In genomic region chr9:98563997-98564396, GRCh38 we compare ENCODE assay signal across 18 cellular contexts.
DNase-seq lines count a peak whose midpoint lies in the region; ATAC-seq and TF ChIP-seq lines count a peak whose summit lies in the region.
"Had no signal": no experiment of that assay in that cellular context is flagged by ENCODE, and none has a peak within 500 bp of the region (broad histone marks: within the 10 kb centered on the region; RNA-seq: fewer than 3 reads in every experiment).

No MANE protein-coding gene starts in this region.

- no peak overlapping the region for H2BK20ac ChIP-seq in IMR-90 (ENCODE audit: low read depth, low read length)

- WGBS in IMR-90 (ENCODE audit: extremely low coverage in 2 of 2, insufficient read length in 1 of 2), 2 experiments: 80% methylated on average over 1 of the region's 5 CpGs; no CpG with 5 or more reads in 1 of the 2 experiments
- WGBS in mesenchymal stem cell: 84% methylated on average over 5 of the region's 5 CpGs

- no peaks in the 10 kb centered on the region for H3K9me3 Mint-ChIP-seq in osteocyte (ENCODE audit: unreplicated experiment)
- H3K9me3 Mint-ChIP-seq: CD4-positive, alpha-beta memory T cell; GM23338; H9 had no signal

- H2AFZ ChIP-seq in IMR-90 (replicated peaks; ENCODE audit: low read length, poor library complexity) (peak overlapping the region; percentile 54), mesenchymal stem cell (ENCODE audit: low read depth, low read length) (no peak overlapping the region), osteoblast (ENCODE audit: low read length) (no peak overlapping the region)

- no peak overlapping the region for H3K4me3 Mint-ChIP-seq in osteocyte (ENCODE audit: unreplicated experiment)
- H3K4me3 Mint-ChIP-seq: CD4-positive, alpha-beta memory T cell; GM23338; H9 had no signal

- dilution Hi-C loops in IMR-90 (cut with HindIII; ENCODE audit: low sequenced_read_pairs, unreplicated experiment): no loop called here

- H2BK120ac ChIP-seq in IMR-90 (ENCODE audit: low read depth, low read length) (no peak overlapping the region), mesenchymal stem cell (ENCODE audit: low read depth, low read length) (no peak overlapping the region)

- no peak overlapping the region for H4K8ac ChIP-seq in IMR-90 (ENCODE audit: low read depth in 2 of 2, low read length in 2 of 2)
- H4K8ac ChIP-seq in mesenchymal stem cell (ENCODE audit: low read length): no peak overlapping the region

- no peaks in the 10 kb centered on the region for H3K4me1 Mint-ChIP-seq in osteocyte (ENCODE audit: unreplicated experiment)
- H3K4me1 Mint-ChIP-seq: CD4-positive, alpha-beta memory T cell; GM23338 had no signal

- CTCF ChIA-PET in IMR-90 (lab: Yijun Ruan, JAX): no interaction called here

- no peaks in the 10 kb centered on the region for H3K36me3 ChIP-seq in IMR-90 (ENCODE audit: control insufficient read depth, insufficient read depth, low read length)
- no peaks in the 10 kb centered on the region for H3K36me3 ChIP-seq in colonic mucosa
- H3K36me3 ChIP-seq in mesenchymal stem cell (ENCODE audit: control insufficient read depth in 1 of 2, insufficient read depth in 2 of 2, low read depth in 1 of 2, low read length in 2 of 2): no peaks in the 10 kb centered on the region
- no peaks in the 10 kb centered on the region for H3K36me3 ChIP-seq in osteoblast (ENCODE audit: insufficient read depth, low read length)

- no peak overlapping the region for H2BK12ac ChIP-seq in mesenchymal stem cell (ENCODE audit: low read length in 2 of 2)

- H3K79me1 ChIP-seq in IMR-90 (ENCODE audit: low read depth in 1 of 2, low read length in 2 of 2) (peaks cover 6 to 20% of the 10 kb centered on the region in 2 experiments; a peak in 1 of 4 replicates), mesenchymal stem cell (replicated peaks; ENCODE audit: low read length, poor library complexity, severe bottlenecking) (no peaks in the 10 kb centered on the region)

- H3K27ac Mint-ChIP-seq in osteocyte (ENCODE audit: unreplicated experiment): no peak overlapping the region
- H3K27ac Mint-ChIP-seq: GM23338, H9 had no signal

- intact Hi-C loops in IMR-90 (cut with micrococcal nuclease): no loop called here
- intact Hi-C loops in colonic mucosa (cut with DNase I): no loop called here

- H4K91ac ChIP-seq in IMR-90 (ENCODE audit: insufficient read depth, low read depth, low read length) (no peak overlapping the region), mesenchymal stem cell (ENCODE audit: low read length) (peak overlapping the region; percentile 10)

- peaks cover 9% of the 10 kb centered on the region for H3K27me3 Mint-ChIP-seq in osteocyte (ENCODE audit: unreplicated experiment)

- no peak for TF ChIP-seq POLR2A in IMR-90 (IDR thresholded peaks at IDR 0.05; ENCODE audit: low read depth, low read length)

- POLR2A ChIA-PET in IMR-90 (lab: Charles Lee; ENCODE audit: unreplicated experiment): no interaction called here

- no peaks in the 10 kb centered on the region for H3K4me1 ChIP-seq in IMR-90 (ENCODE audit: control insufficient read depth, insufficient read depth, low read length)
- no peaks in the 10 kb centered on the region for H3K4me1 ChIP-seq in colonic mucosa
- no peaks in the 10 kb centered on the region for H3K4me1 ChIP-seq in mesenchymal stem cell (ENCODE audit: control insufficient read depth, insufficient read depth, low read depth, low read length)
- H3K4me1 ChIP-seq in osteoblast (ENCODE audit: insufficient read depth, low read length): no peaks in the 10 kb centered on the region

- H3K14ac ChIP-seq in IMR-90 (replicated peaks; ENCODE audit: low read depth, low read length) (0 out of 2 replicates have a peak overlapping the region, but pooled peaks have one; percentile 45), mesenchymal stem cell (ENCODE audit: low read length in 2 of 2) (no peak overlapping the region)

- peaks cover 3% of the 10 kb centered on the region; the same call in 1 of the 2 replicates for H3K9me1 ChIP-seq in IMR-90 (ENCODE audit: insufficient read depth, low read length)

- no peak for DNase-seq in IMR-90
- peak; percentile 11 for DNase-seq in colonic mucosa
- no peak for DNase-seq in mesenchymal stem cell
- DNase-seq in osteocyte (ENCODE audit: extremely low spot score, unreplicated experiment): peak; percentile 73
- DNase-seq in substantia nigra (lab: John Stamatoyannopoulos, UW): no peak
- DNase-seq in osteoblast (ENCODE audit: insufficient read length, low spot score, missing footprints): no peak
- no peak for DNase-seq in activated gamma-delta T cell (lab: John Stamatoyannopoulos, UW)
- DNase-seq: C1 segment of cervical spinal cord; Calu3; CD4-positive, alpha-beta memory T cell; COR-L47; DMS53; DMS79 treated with DMSO at 0.1 percent for 48 hours; GF-D8; H9 had no signal

- in situ Hi-C loops in IMR-90 (cut with MboI; ENCODE audit: low sequenced_read_pairs): no loop called here

- H3K18ac ChIP-seq in IMR-90 (ENCODE audit: low read depth, low read length) (no peak overlapping the region), mesenchymal stem cell (ENCODE audit: low read depth in 1 of 2, low read length in 2 of 2) (no peak overlapping the region)

- H2BK5ac ChIP-seq in IMR-90 (ENCODE audit: low read depth, low read length, poor library complexity, severe bottlenecking) (no peak overlapping the region), mesenchymal stem cell (ENCODE audit: low read depth, low read length, poor library complexity, severe bottlenecking) (no peak overlapping the region)

- TF ChIP-seq CTCF in IMR-90 (conservative IDR thresholded peaks at IDR 0.05; ENCODE audit: low read depth, low read length) (no peak), colonic mucosa (IDR thresholded peaks at IDR 0.05) (no peak), osteocyte (IDR thresholded peaks at IDR 0.05) (no peak), osteoblast (IDR thresholded peaks at IDR 0.05; ENCODE audit: extremely low read depth, low read depth, low read length) (no peak)

- no TSS peak for BruUV-seq in IMR-90 (replicated peaks; lab: Mats Ljungman, UMichigan)

- H3K23ac ChIP-seq in IMR-90 (ENCODE audit: low read depth, low read length) (no peak overlapping the region), mesenchymal stem cell (ENCODE audit: low read length in 2 of 2) (no peak overlapping the region)

- no peak overlapping the region for H3K4ac ChIP-seq in IMR-90 (ENCODE audit: low read depth, low read length)
- no peak overlapping the region for H3K4ac ChIP-seq in mesenchymal stem cell (ENCODE audit: low read depth in 1 of 2, low read length in 2 of 2)

- H3K9me3 ChIP-seq in IMR-90 (ENCODE audit: control insufficient read depth, insufficient read depth, low read length): no peaks in the 10 kb centered on the region
- no peaks in the 10 kb centered on the region for H3K9me3 ChIP-seq in colonic mucosa
- no peaks in the 10 kb centered on the region for H3K9me3 ChIP-seq in mesenchymal stem cell (ENCODE audit: control insufficient read depth, low read length)
- H3K9me3 ChIP-seq in osteoblast (ENCODE audit: low read depth, low read length): no peaks in the 10 kb centered on the region

- ATAC-seq in IMR-90 (ENCODE audit: low read depth) (no peak), HG03439 (IDR thresholded peaks at IDR 0.05; ENCODE audit: unreplicated experiment) (no peak)
- ATAC-seq: HCT116 had no signal

- no peaks in the 10 kb centered on the region for H3K79me2 ChIP-seq in osteoblast (ENCODE audit: insufficient read depth, low read length)

- H4K20me1 ChIP-seq in IMR-90 (ENCODE audit: insufficient read depth, low read length) (no peaks in the 10 kb centered on the region), osteoblast (ENCODE audit: insufficient read depth, low read length) (no peaks in the 10 kb centered on the region)

- H3K4me3 ChIP-seq in IMR-90 (ENCODE audit: insufficient read depth, low read depth, low read length) (no peak overlapping the region), colonic mucosa (no peak overlapping the region), mesenchymal stem cell (ENCODE audit: insufficient read depth in 1 of 2, low read depth in 1 of 2, low read length in 2 of 2) (no peak overlapping the region), osteoblast (ENCODE audit: insufficient read depth, low read length) (no peak overlapping the region)
- H3K4me3 ChIP-seq: GM23338 had no signal

- H3K27ac ChIP-seq in IMR-90 (ENCODE audit: insufficient read depth, low read length): no peak overlapping the region
- no peak overlapping the region for H3K27ac ChIP-seq in colonic mucosa
- H3K27ac ChIP-seq in mesenchymal stem cell (ENCODE audit: low read length, poor library complexity, severe bottlenecking): no peak overlapping the region
- no peak overlapping the region for H3K27ac ChIP-seq in substantia nigra (ENCODE audit: low read depth, low read length, poor library complexity, severe bottlenecking)
- H3K27ac ChIP-seq in osteoblast (ENCODE audit: low read depth, low read length): no peak overlapping the region

- no peak for TF ChIP-seq RAD21 in IMR-90 (IDR thresholded peaks at IDR 0.05; ENCODE audit: low read length)

- H2AK9ac ChIP-seq in IMR-90 (replicated peaks; ENCODE audit: low read depth, low read length, poor library complexity): no peak overlapping the region

- peak overlapping the region; percentile 44; the same call in 1 of the 2 replicates for H2AK5ac ChIP-seq in IMR-90 (ENCODE audit: low read depth, low read length)
- no peak overlapping the region for H2AK5ac ChIP-seq in mesenchymal stem cell (ENCODE audit: low read length, severe bottlenecking)

- no peaks in the 10 kb centered on the region for H3K36me3 Mint-ChIP-seq in osteocyte (ENCODE audit: unreplicated experiment)
- H3K36me3 Mint-ChIP-seq: CD4-positive, alpha-beta memory T cell had no signal

- no peak overlapping the region for H4K5ac ChIP-seq in IMR-90 (ENCODE audit: low read depth, low read length)

- no peak overlapping the region for H3K9ac ChIP-seq in IMR-90 (ENCODE audit: low read depth, low read length)
- H3K9ac ChIP-seq in colonic mucosa (ENCODE audit: low read depth in 2 of 2, low read length in 2 of 2): no peak overlapping the region
- H3K9ac ChIP-seq in mesenchymal stem cell (ENCODE audit: low read length): no peak overlapping the region

- no peak overlapping the region for H3K56ac ChIP-seq in IMR-90 (ENCODE audit: extremely low read depth, insufficient read depth, low read length)

- H2BK15ac ChIP-seq in IMR-90 (ENCODE audit: low read depth, low read length) (no peak overlapping the region), mesenchymal stem cell (ENCODE audit: low read depth, poor library complexity, severe bottlenecking) (no peak overlapping the region)

- H3K4me2 ChIP-seq in IMR-90 (ENCODE audit: low read depth, low read length) (no peak overlapping the region), mesenchymal stem cell (ENCODE audit: low read length, poor library complexity, severe bottlenecking) (no peak overlapping the region), osteoblast (ENCODE audit: insufficient read depth, low read length) (no peak overlapping the region)
- H3K4me2 ChIP-seq: GM23338 had no signal

- H3K27me3 ChIP-seq in IMR-90 (ENCODE audit: control insufficient read depth, insufficient read depth, low read length) (no peaks in the 10 kb centered on the region), colonic mucosa (no peaks in the 10 kb centered on the region), mesenchymal stem cell (ENCODE audit: control insufficient read depth in 1 of 2, insufficient read depth in 1 of 2, low read length in 2 of 2) (peaks cover 20 to 21% of the 10 kb centered on the region in 2 experiments), osteoblast (ENCODE audit: insufficient read depth, low read length) (peaks cover 9% of the 10 kb centered on the region)

TF ChIP-seq in IMR-90, 13 proteins besides CTCF, POLR2A, EP300 and RAD21:
- no peak for TF ChIP-seq BHLHE40 (IDR thresholded peaks at IDR 0.05; ENCODE audit: low read depth, low read length)
TF ChIP-seq in IMR-90: peak in this region for 0.

Comparison
In these comparisons a context has a peak if more than half of its experiments do, and no peak if none do; other contexts are left out.
1. DNase-seq: peak in colonic mucosa (single experiment) and osteocyte (single experiment); none in IMR-90 (single experiment), mesenchymal stem cell (single experiment), substantia nigra (0 of 49), osteoblast (single experiment) and activated gamma-delta T cell (single experiment).